ENCODE assay signal across 1 cellular context in genomic region chr14:52835122-52835903, GRCh38.
A peak's percentile ranks its signal among the peaks of the same experiment; 100 is the strongest.
TF ChIP-seq lines count a peak whose summit lies in the region.

No MANE protein-coding gene starts in this region.

TF ChIP-seq in WTC11, 78 proteins besides CTCF, POLR2A, EP300 and RAD21 (continued from another document):
- TF ChIP-seq ZNF512 (CRISPR knock-in tag; IDR thresholded peaks at IDR 0.05; ENCODE audit: borderline replicate concordance) (no peak), KAT7 (CRISPR knock-in tag; IDR thresholded peaks at IDR 0.05; ENCODE audit: borderline replicate concordance) (no peak), ZMAT4 (CRISPR knock-in tag; IDR thresholded peaks at IDR 0.05) (no peak), TEAD1 (CRISPR knock-in tag; IDR thresholded peaks at IDR 0.05) (0 out of 2 replicates have a peak, but pooled peaks have one; percentile 29), ZSCAN18 (CRISPR knock-in tag; IDR thresholded peaks at IDR 0.05) (no peak), ZNF671 (CRISPR knock-in tag; IDR thresholded peaks at IDR 0.05) (no peak)
